8 cellular contexts compared by ENCODE assay signal in the genomic region with DNA sequence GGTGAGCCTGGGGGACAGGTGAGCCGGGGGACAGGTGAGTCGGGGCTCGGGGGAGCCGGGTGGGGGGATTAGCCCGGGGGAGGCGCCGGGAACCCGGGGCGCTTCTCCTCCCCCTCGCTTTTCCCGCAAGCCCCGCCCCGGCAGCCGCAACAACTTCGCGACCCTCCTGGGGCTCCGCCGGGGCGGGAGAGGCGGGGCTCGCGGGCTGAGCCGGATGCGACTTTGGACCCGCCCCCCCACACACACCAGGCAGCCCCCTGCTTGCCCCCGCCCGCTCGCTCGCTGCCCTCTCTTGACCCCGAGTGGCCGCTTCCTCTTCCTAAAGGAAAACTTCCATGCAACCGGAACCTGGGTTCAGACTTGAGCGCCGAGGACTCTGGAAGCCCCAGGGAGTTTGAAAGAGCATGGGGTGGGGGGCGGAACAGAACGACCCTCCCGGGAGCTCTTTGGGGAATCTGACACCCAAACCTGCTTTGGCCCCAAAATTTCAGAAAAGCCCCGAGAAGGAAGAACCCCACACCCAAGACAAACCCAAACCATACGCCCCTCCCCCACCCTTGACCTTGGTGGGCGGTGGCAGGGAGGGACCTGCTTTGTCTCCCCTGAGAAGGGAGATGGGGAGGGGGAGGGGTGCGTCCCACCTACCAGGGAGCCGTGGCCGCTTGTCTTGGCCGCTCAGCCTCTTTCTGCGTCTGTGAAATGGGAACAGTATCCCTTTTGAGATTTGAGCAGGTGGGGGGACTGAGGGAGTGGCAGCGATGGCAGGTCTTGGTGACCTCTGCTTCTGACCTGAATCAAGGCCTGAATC. TPM values are rescaled to one million over a fixed set of nuclear protein-coding genes. Genes with fewer than 3 reads are reported as not detected.
DNase-seq lines count a peak whose midpoint lies in the region; ATAC-seq and TF ChIP-seq lines count a peak whose summit lies in the region.

No MANE protein-coding gene starts in this region.

- H3K9me3 ChIP-seq in Karpas-422 (ENCODE audit: low read length) = no peaks in the 10 kb centered on the region

- H3K4me1 Mint-ChIP-seq in Calu3 (ENCODE audit: low read depth, unreplicated experiment) (peaks cover 29% of the 10 kb centered on the region), mesothelial cell of epicardium (peaks cover 29% of the 10 kb centered on the region)

- CTCF ChIA-PET in Calu3 (lab: Charles Lee) = interaction anchor here (3.2 kb wide), 1 partner anchor 164 kb away, joined by 41 read pairs; no protein-coding TSS in a partner anchor

- intact Hi-C loops in Calu3 (cut with micrococcal nuclease; ENCODE audit: unreplicated experiment) = no loop called here

- BruUV-seq in Calu3 (replicated peaks; lab: Mats Ljungman, UMichigan) = TSS peak; percentile 47

- H3K4me2 ChIP-seq in Karpas-422 (ENCODE audit: low read depth, low read length, poor library complexity, severe bottlenecking) = no peak overlapping the region

- peaks cover 9% of the 10 kb centered on the region for H3K27me3 Mint-ChIP-seq in Calu3 (ENCODE audit: unreplicated experiment)
- peaks cover 4% of the 10 kb centered on the region for H3K27me3 Mint-ChIP-seq in mesothelial cell of epicardium (ENCODE audit: low read depth)

- peaks cover 5% of the 10 kb centered on the region; the same call in 1 of the 2 replicates for H4K20me1 ChIP-seq in Karpas-422 (ENCODE audit: insufficient read depth, low read depth, low read length)

- DNase-seq in Calu3 (peak; percentile 66), NB4 (ENCODE audit: low read depth) (peak; percentile 74), coronary artery (ENCODE audit: low spot score) (no peak), mesothelial cell of epicardium (ENCODE audit: low spot score in 2 of 2, unreplicated experiment in 2 of 2) (no peak), HPDE6-E6E7 (ENCODE audit: extremely low spot score) (no peak), putamen (ENCODE audit: low spot score) (no peak), Karpas-422 (no peak)

- no peaks in the 10 kb centered on the region for H3K9me2 ChIP-seq in Karpas-422 (replicated peaks; ENCODE audit: insufficient read depth, low read length)

- no peaks in the 10 kb centered on the region for H3K79me2 ChIP-seq in Karpas-422 (ENCODE audit: low read length)

- H2AFZ ChIP-seq in Karpas-422 (ENCODE audit: low read length) = no peak overlapping the region

- H3K27me3 ChIP-seq in Karpas-422 (ENCODE audit: low read length) = no peaks in the 10 kb centered on the region

- H3K27ac ChIP-seq in coronary artery = peak overlapping the region in 1 of 2 donors; percentile 28
- no peak overlapping the region for H3K27ac ChIP-seq in Karpas-422 (ENCODE audit: low read length)

- no peak overlapping the region for H3K9ac ChIP-seq in Karpas-422 (ENCODE audit: low read length)

- H3K27ac Mint-ChIP-seq in Calu3 (ENCODE audit: unreplicated experiment) (peak overlapping the region; percentile 47), mesothelial cell of epicardium (no peak overlapping the region)

- H3K4me3 ChIP-seq in NB4 (ENCODE audit: low read depth, low read length) (no peak overlapping the region), coronary artery (peak overlapping the region; percentile 80), Karpas-422 (ENCODE audit: low read length) (no peak overlapping the region)

- H3K4me3 Mint-ChIP-seq in Calu3 (ENCODE audit: low read depth, unreplicated experiment) (peak overlapping the region; percentile 72), mesothelial cell of epicardium (peak overlapping the region; percentile 73)

- no peaks in the 10 kb centered on the region for H3K36me3 ChIP-seq in Karpas-422 (ENCODE audit: insufficient read depth, low read length)

- no peaks in the 10 kb centered on the region for H3K4me1 ChIP-seq in Karpas-422 (ENCODE audit: low read length)

- no peak for ATAC-seq in HG03565 (IDR thresholded peaks at IDR 0.05; ENCODE audit: unreplicated experiment)

- TF ChIP-seq CTCF in Calu3 (IDR thresholded peaks at IDR 0.05; ENCODE audit: unreplicated experiment) (no peak), NB4 (IDR thresholded peaks at IDR 0.05; ENCODE audit: low read depth, low read length) (no peak), coronary artery (IDR thresholded peaks at IDR 0.05) (no peak), mesothelial cell of epicardium (IDR thresholded peaks at IDR 0.05; ENCODE audit: unreplicated experiment) (no peak)

- H3K36me3 Mint-ChIP-seq in Calu3 (ENCODE audit: insufficient read depth, unreplicated experiment) (peaks cover 26% of the 10 kb centered on the region), mesothelial cell of epicardium (no peaks in the 10 kb centered on the region)

- TF ChIP-seq POLR2A in NB4 (IDR thresholded peaks at IDR 0.05; ENCODE audit: extremely low read depth, insufficient read length) = no peak

- no peaks in the 10 kb centered on the region for H3K9me3 Mint-ChIP-seq in Calu3 (ENCODE audit: low read depth, unreplicated experiment)
- H3K9me3 Mint-ChIP-seq in mesothelial cell of epicardium = no peaks in the 10 kb centered on the region

RNA-seq across cellular contexts. Expression of a gene that starts 0.6 kb away (rescaled TPM):
- 24.2 and 28.0 TPM in 2 replicates for total RNA-seq in Calu3 (2022)
- 20.1 to 20.3 TPM (median 20.3 TPM) in 3 replicates for total RNA-seq in mesothelial cell of epicardium
- not detected in 2 replicates for total RNA-seq in Karpas-422 (2014; rRNA removed; shearing (Covaris generic); ENCODE audit: low replicate concordance)

Comparison
In these comparisons a context has a peak if more than half of its experiments do, and no peak if none do; other contexts are left out.
1. DNase-seq: peak in Calu3 (single experiment) and NB4 (single experiment); none in coronary artery (single experiment), mesothelial cell of epicardium (0 of 2), HPDE6-E6E7 (single experiment), putamen (single experiment) and Karpas-422 (single experiment).
2. RNA of a gene that starts 0.6 kb away (total RNA-seq): 24.2 to 28.0 TPM in Calu3 and 20.1 to 20.3 TPM in mesothelial cell of epicardium; not detected in Karpas-422; every median in the first group is over 10 times any median in the second.